Comparison of ENCODE assay signal across 18 cellular contexts in the genomic region with DNA sequence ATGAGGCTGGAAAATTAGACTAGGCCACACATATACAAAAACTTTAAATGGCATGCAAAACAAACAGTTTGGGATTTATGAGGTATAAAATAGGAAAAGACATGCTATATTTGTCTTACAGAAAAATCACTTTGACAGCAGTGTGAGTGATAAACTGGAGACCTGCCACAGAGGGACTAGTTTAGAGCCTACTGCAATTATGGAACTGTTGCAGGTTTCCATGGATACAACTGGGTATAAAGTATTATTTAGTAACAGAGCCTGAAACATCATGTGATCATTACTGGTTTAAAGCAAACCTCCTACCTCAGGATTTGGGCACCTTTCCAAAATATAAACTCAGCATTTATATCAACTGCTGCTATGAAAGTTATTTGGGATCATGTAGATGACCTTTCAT.
"Had no signal": no experiment of that assay in that cellular context is flagged by ENCODE, and none has a peak within 500 bp of the region (broad histone marks: within the 10 kb centered on the region; RNA-seq: fewer than 3 reads in every experiment).

No MANE protein-coding gene starts in this region.

- DNase-seq: activated CD4-positive, alpha-beta T cell treated with anti-CD3 and anti-CD28 coated beads for 1 hour; activated CD4-positive, alpha-beta T cell treated with anti-CD3 and anti-CD28 coated beads, Interleukin-2, amount 50 U/mL, for 1 hour; activated CD8-positive, alpha-beta T cell treated with anti-CD3 and anti-CD28 coated beads, Interleukin-2, amount 10 ng/mL, durations not matched to agents 7 days and 5 days; activated T-cell treated with anti-CD3 and anti-CD28 coated beads, Interleukin-2, amount 50 U/mL, for 1 hour; aorta; colonic mucosa; dorsolateral prefrontal cortex; effector memory CD8-positive, alpha-beta T cell; glutamatergic neuron; hippocampal formation; nephron progenitor cell; nucleus accumbens; sigmoid colon; stimulated activated CD4-positive, alpha-beta T cell treated with anti-CD3 and anti-CD28 coated beads, Interleukin-15, amount 100 ng/mL, for 24 hours; stomach had no signal

- FAIRE-seq: endothelial cell of umbilical vein, frontal cortex, TTC549 had no signal
